10 cellular contexts compared by ENCODE assay signal in genomic region chr7:129947701-129948100, GRCh38. TPM values are rescaled to one million over a fixed set of nuclear protein-coding genes. Genes with fewer than 3 reads are reported as not detected.
DNase-seq lines count a peak whose midpoint lies in the region; ATAC-seq, FAIRE-seq and TF ChIP-seq lines count a peak whose summit lies in the region.
"Had no signal": no experiment of that assay in that cellular context is flagged by ENCODE, and none has a peak within 500 bp of the region (broad histone marks: within the 10 kb centered on the region; RNA-seq: fewer than 3 reads in every experiment).

No MANE protein-coding gene starts in this region.

- no peak overlapping the region for H2BK15ac ChIP-seq in H9 (ENCODE audit: low read depth, low read length)

- H3K27me3 ChIP-seq in adipocyte (replicated peaks; ENCODE audit: control insufficient read depth, insufficient read depth, low read length) = no peaks in the 10 kb centered on the region
- no peaks in the 10 kb centered on the region for H3K27me3 ChIP-seq in suprapubic skin
- H3K27me3 ChIP-seq in H9 (ENCODE audit: insufficient read depth, low read length) = no peaks in the 10 kb centered on the region
- H3K27me3 ChIP-seq: ovary had no signal

- intact Hi-C loops in kidney (cut with DNase I) = no loop called here

- no peak for TF ChIP-seq EP300 in suprapubic skin (IDR thresholded peaks at IDR 0.05)

- H3K9me3 ChIP-seq in adipocyte (ENCODE audit: control insufficient read depth, low read length) (no peaks in the 10 kb centered on the region), kidney (ENCODE audit: control insufficient read depth in 1 of 2, low read length in 2 of 2) (no peaks in the 10 kb centered on the region), suprapubic skin (no peaks in the 10 kb centered on the region), H9 (ENCODE audit: control insufficient read depth, low read depth, low read length) (no peaks in the 10 kb centered on the region)
- H3K9me3 ChIP-seq: ovary had no signal

- no peak overlapping the region for H2BK20ac ChIP-seq in H9 (ENCODE audit: low read depth, low read length, poor library complexity, severe bottlenecking)

- no peaks in the 10 kb centered on the region for H3K27me3 Mint-ChIP-seq in activated T-cell treated with anti-CD3 and anti-CD28 coated beads, Interleukin-2, amount 50 U/mL, for 24 hours
- H3K27me3 Mint-ChIP-seq in H9 (ENCODE audit: low read depth) = no peaks in the 10 kb centered on the region

- H4K5ac ChIP-seq in H9 (ENCODE audit: insufficient read length, low read depth, low read length) = no peak overlapping the region

- peaks cover 38% of the 10 kb centered on the region; the same call in 1 of the 2 replicates for H3K79me2 ChIP-seq in H9 (ENCODE audit: insufficient read depth, low read length)

- no peak overlapping the region for H3K4me2 ChIP-seq in H9 (ENCODE audit: insufficient read depth, insufficient read length, low read length)

- H2AK5ac ChIP-seq in H9 (ENCODE audit: insufficient read length, low read length) = no peak overlapping the region

- H2BK5ac ChIP-seq in H9 (ENCODE audit: insufficient read length, low read length) = no peak overlapping the region

- H3K14ac ChIP-seq in H9 (ENCODE audit: insufficient read depth, low read length) = no peak overlapping the region

- H3K4me3 Mint-ChIP-seq in activated T-cell treated with anti-CD3 and anti-CD28 coated beads, Interleukin-2, amount 50 U/mL, for 24 hours = no peak overlapping the region
- H3K4me3 Mint-ChIP-seq in H9 = no peak overlapping the region; a peak in 3 of 5 replicates

- H3K4ac ChIP-seq in H9 (ENCODE audit: low read depth, low read length) = no peak overlapping the region

- no peak overlapping the region for H3K23ac ChIP-seq in H9 (ENCODE audit: insufficient read length, low read depth, low read length)

- no peak overlapping the region for H4K91ac ChIP-seq in H9 (ENCODE audit: insufficient read length, low read depth, low read length)

- H2BK12ac ChIP-seq in H9 (ENCODE audit: insufficient read length, low read depth, low read length) = no peak overlapping the region

- no peak overlapping the region for H3K56ac ChIP-seq in H9 (ENCODE audit: insufficient read length, low read depth, low read length)

- H3K4me1 ChIP-seq in adipocyte (ENCODE audit: control insufficient read depth, insufficient read depth, low read length) (peaks cover 27% of the 10 kb centered on the region), kidney (ENCODE audit: control insufficient read depth in 1 of 2, insufficient read depth in 1 of 2, low read depth in 1 of 2, low read length in 2 of 2) (peaks cover 15 to 30% of the 10 kb centered on the region in 2 donors), suprapubic skin (peaks cover 49% of the 10 kb centered on the region), H9 (ENCODE audit: insufficient read depth, low read length) (no peaks in the 10 kb centered on the region)

- no peaks in the 10 kb centered on the region for H3K9me3 Mint-ChIP-seq in activated T-cell treated with anti-CD3 and anti-CD28 coated beads, Interleukin-2, amount 50 U/mL, for 24 hours
- no peaks in the 10 kb centered on the region; a peak in 1 of 5 replicates for H3K9me3 Mint-ChIP-seq in H9

- H3K27ac Mint-ChIP-seq in activated T-cell treated with anti-CD3 and anti-CD28 coated beads, Interleukin-2, amount 50 U/mL, for 24 hours = peak overlapping the region; percentile 29
- peak overlapping the region in 1 of 3 experiments; percentile 74; a peak in 4 of 7 replicates for H3K27ac Mint-ChIP-seq in H9

- no peak overlapping the region for H4K8ac ChIP-seq in H9 (replicated peaks; ENCODE audit: insufficient read length, low read depth, low read length)

- TF ChIP-seq POLR2A in suprapubic skin (IDR thresholded peaks at IDR 0.05) = no peak

- H3K79me1 ChIP-seq in H9 (ENCODE audit: insufficient read depth, low read depth, low read length, poor library complexity, severe bottlenecking) = peaks cover 8% of the 10 kb centered on the region

- FAIRE-seq in kidney (lab: Jason Lieb, UNC) = no peak
- FAIRE-seq: GM19239 had no signal

- H3K9ac ChIP-seq in adipocyte (ENCODE audit: low read length) (peak overlapping the region; percentile 99), kidney (ENCODE audit: low read length in 2 of 2) (no peak overlapping the region), H9 (ENCODE audit: extremely low read depth, insufficient read length, low read length) (no peak overlapping the region)

- H2BK120ac ChIP-seq in H9 (ENCODE audit: low read depth, low read length, poor library complexity, severe bottlenecking) = no peak overlapping the region

- H3T11ph ChIP-seq in H9 (ENCODE audit: low read length) = no peak overlapping the region

- peaks cover 25% of the 10 kb centered on the region for H3K23me2 ChIP-seq in H9 (ENCODE audit: insufficient read length, low read depth, low read length, poor library complexity, severe bottlenecking)

- TF ChIP-seq CTCF in kidney (IDR thresholded peaks at IDR 0.05; ENCODE audit: borderline replicate concordance, extremely low read depth, insufficient read depth) = no peak
- no peak for TF ChIP-seq CTCF in suprapubic skin (IDR thresholded peaks at IDR 0.05)
- no peak for TF ChIP-seq CTCF in H9 (conservative IDR thresholded peaks at IDR 0.05)
- no peak for TF ChIP-seq CTCF in GM13977 (IDR thresholded peaks at IDR 0.05; ENCODE audit: extremely low read depth, insufficient read depth, missing control alignments)

- H3K36me3 ChIP-seq in adipocyte (ENCODE audit: control insufficient read depth, insufficient read depth, low read length, severe bottlenecking) (peaks cover 3% of the 10 kb centered on the region), kidney (ENCODE audit: control insufficient read depth in 1 of 2, insufficient read depth in 2 of 2, low read length in 2 of 2) (no peaks in the 10 kb centered on the region), suprapubic skin (no peaks in the 10 kb centered on the region)
- H3K36me3 ChIP-seq: ovary had no signal

- H3K4me3 ChIP-seq in adipocyte (ENCODE audit: low read length) (peak overlapping the region; percentile 53), kidney (ENCODE audit: low read length in 2 of 2) (no peak overlapping the region), suprapubic skin (no peak overlapping the region)
- H3K4me3 ChIP-seq: ovary had no signal

- no peak for DNase-seq in activated T-cell treated with anti-CD3 and anti-CD28 coated beads, Interleukin-2, amount 50 U/mL, for 24 hours
- DNase-seq in activated T-cell treated with anti-CD3 and anti-CD28 coated beads, Interleukin-2, amount 50 U/mL, for 1 hour = no peak
- DNase-seq in adipocyte (ENCODE audit: low read depth) = peak; percentile 55
- DNase-seq in kidney = peak; percentile 40
- DNase-seq in suprapubic skin (ENCODE audit: low spot score in 2 of 2) = peak in 1 of 2 donors; percentile 20
- no peak for DNase-seq in H9
- no peak for DNase-seq in GM13977 (ENCODE audit: low spot score)

- H3K18ac ChIP-seq in H9 (ENCODE audit: insufficient read length, low read depth, low read length) = no peak overlapping the region

- H3K36me3 Mint-ChIP-seq in activated T-cell treated with anti-CD3 and anti-CD28 coated beads, Interleukin-2, amount 50 U/mL, for 24 hours (ENCODE audit: low read depth) = peaks cover 19% of the 10 kb centered on the region
- H3K36me3 Mint-ChIP-seq in H9 (ENCODE audit: insufficient read depth in 1 of 3, low read depth in 3 of 3) = peaks cover 27 to 31% (median 28%) of the 10 kb centered on the region in 3 experiments

- 79% methylated on average over 8 of the region's 8 CpGs for WGBS in suprapubic skin
- WGBS in H9 (ENCODE audit: extremely low coverage, insufficient read length, low lambda C conversion rate) = no CpG with 5 or more reads among the region's 8 CpGs

- peaks cover 27% of the 10 kb centered on the region for H3K4me1 Mint-ChIP-seq in activated T-cell treated with anti-CD3 and anti-CD28 coated beads, Interleukin-2, amount 50 U/mL, for 24 hours (ENCODE audit: low read depth)
- H3K4me1 Mint-ChIP-seq in H9 = peaks cover 17 to 24% of the 10 kb centered on the region in 2 experiments

- in situ Hi-C loops in GM13977 (cut with MboI; ENCODE audit: low pct_unique_long_range_greater_than_20kb, low sequenced_read_pairs, unreplicated experiment) = no loop called here

- ATAC-seq in HG03521 (IDR thresholded peaks at IDR 0.05; ENCODE audit: unreplicated experiment) = no peak

- H2AFZ ChIP-seq in H9 (ENCODE audit: low read length) = no peak overlapping the region

- H3K27ac ChIP-seq in kidney (ENCODE audit: low read depth in 2 of 2, low read length in 2 of 2) (peak overlapping the region; percentile 90 to 98), suprapubic skin (peak overlapping the region; percentile 97), H9 (ENCODE audit: insufficient read length, low read depth, low read length) (no peak overlapping the region)

- H4K20me1 ChIP-seq in H9 (ENCODE audit: control insufficient read depth, insufficient read depth, insufficient read length) = no peaks in the 10 kb centered on the region

RNA-seq across cellular contexts. Expression of gene UBE2H, which starts 5.1 kb away (rescaled TPM):
- 107 TPM for total RNA-seq in kidney
- polyA plus RNA-seq in kidney (ENCODE audit: insufficient read depth, low read depth, low replicate concordance) = 40.6 TPM
- 10 to 100 TPM; 49.5 to 90.9 (median 57.1) TPM for total RNA-seq in suprapubic skin
- total RNA-seq in H9 (2021) = 67.5 and 75.1 TPM in 2 replicates

Comparison
In these comparisons a context has a peak if more than half of its experiments do, and no peak if none do; other contexts are left out.
1. DNase-seq: peak in adipocyte (single experiment) and kidney (single experiment); none in activated T-cell treated with anti-CD3 and anti-CD28 coated beads, Interleukin-2, amount 50 U/mL, for 24 hours (single experiment), activated T-cell treated with anti-CD3 and anti-CD28 coated beads, Interleukin-2, amount 50 U/mL, for 1 hour (single experiment), H9 (single experiment) and GM13977 (single experiment).